8 cellular contexts compared by ENCODE assay signal in the genomic region with DNA sequence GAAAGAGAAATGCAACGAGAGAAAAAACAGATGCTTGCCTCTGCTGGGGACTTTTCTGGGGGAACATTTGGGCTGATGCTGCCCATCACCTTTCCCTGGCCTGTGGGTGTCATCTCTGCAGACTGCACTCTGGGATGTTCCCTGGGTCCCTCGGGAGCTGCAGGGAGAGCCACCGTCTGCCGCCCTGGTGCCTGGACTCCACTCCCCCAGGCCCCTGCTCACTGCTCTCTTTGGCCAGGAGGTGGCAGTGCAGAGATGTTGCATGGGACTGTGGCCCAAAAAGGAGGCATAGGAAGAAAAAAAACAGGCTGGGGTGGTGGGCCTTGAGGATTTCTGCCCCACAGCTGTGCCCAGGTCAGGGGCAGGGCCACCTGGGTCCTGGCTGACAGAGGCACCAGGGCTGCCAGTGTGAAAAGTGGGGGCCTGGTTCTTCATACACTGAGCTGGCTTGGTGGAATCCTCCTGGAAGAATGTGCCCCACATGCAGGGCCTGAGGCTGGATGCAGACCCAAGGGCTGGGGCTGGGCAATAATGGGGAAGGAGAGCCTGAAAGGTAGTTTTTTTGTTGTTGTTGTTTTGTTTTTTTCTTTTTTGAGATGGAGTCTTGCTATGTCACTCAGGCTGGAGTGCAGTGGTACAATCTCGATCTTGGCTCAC.
DNase-seq lines count a peak whose midpoint lies in the region; ATAC-seq, FAIRE-seq and TF ChIP-seq lines count a peak whose summit lies in the region.

No MANE protein-coding gene starts in this region.

- no peak overlapping the region for H3K4me3 ChIP-seq in heart left ventricle
- H3K4me3 ChIP-seq in spleen: no peak overlapping the region

- H3K9me3 ChIP-seq in heart left ventricle: no peaks in the 10 kb centered on the region
- H3K9me3 ChIP-seq in spleen: no peaks in the 10 kb centered on the region

- H3K36me3 Mint-ChIP-seq in activated T-cell treated with anti-CD3 and anti-CD28 coated beads, Interleukin-2, amount 50 U/mL, for 4 hours (ENCODE audit: insufficient read depth): no peaks in the 10 kb centered on the region

- H3K4me1 ChIP-seq in heart left ventricle (peaks cover 0 to 8% (median 0%) of the 10 kb centered on the region in 12 donors), spleen (no peaks in the 10 kb centered on the region)

- H3K27me3 ChIP-seq in heart left ventricle (no peaks in the 10 kb centered on the region), spleen (replicated peaks in 1 of 7) (no peaks in the 10 kb centered on the region)

- H3K27ac ChIP-seq in heart left ventricle: no peak overlapping the region
- no peak overlapping the region for H3K27ac ChIP-seq in spleen

- intact Hi-C loops in heart left ventricle (cut with DNase I): loop anchor here in 5 of 10 donors (5.0 to 10.0 kb wide), 4 partner anchors 240 to 265 kb away; no protein-coding TSS in a partner anchor
- intact Hi-C loops in spleen (cut with DNase I; ENCODE audit: low total_unique reads): no loop called here

- TF ChIP-seq CTCF in heart left ventricle (IDR thresholded peaks at IDR 0.05): peak; percentile 52 to 75 (median 61)
- TF ChIP-seq CTCF in spleen (IDR thresholded peaks at IDR 0.05 in 8 of 11, conservative IDR thresholded peaks at IDR 0.05 in 3 of 11): peak in 9 of 11 experiments; percentile 38 to 76 (median 60)

- no peaks in the 10 kb centered on the region for H3K9me3 Mint-ChIP-seq in activated T-cell treated with anti-CD3 and anti-CD28 coated beads, Interleukin-2, amount 50 U/mL, for 4 hours

- no peak for FAIRE-seq in H54 (lab: Jason Lieb, UNC)

- H3K36me3 ChIP-seq in heart left ventricle: no peaks in the 10 kb centered on the region
- H3K36me3 ChIP-seq in spleen: no peaks in the 10 kb centered on the region

- ATAC-seq in activated T-cell treated with anti-CD3 and anti-CD28 coated beads, Interleukin-2, amount 50 U/mL, for 4 hours: peak; percentile 58 to 61
- peak in 3 of 4 donors; percentile 39 to 75 (median 67) for ATAC-seq in heart left ventricle

- 36 to 51% (median 44%) methylated on average over 5 of the region's 5 CpGs for WGBS in heart left ventricle, 4 donors
- 46 to 54% (median 51%) methylated on average over 5 of the region's 5 CpGs for whole genome bisulfite sequencing in spleen, 5 donors

- peak; percentile 44 for DNase-seq in DMS53 (lab: John Stamatoyannopoulos, UW)
- DNase-seq in DMS53 treated with DMSO at 0.1 percent for 48 hours (lab: John Stamatoyannopoulos, UW; ENCODE audit: unreplicated experiment): no peak
- peak; percentile 62 for DNase-seq in H54 (ENCODE audit: insufficient read length, low spot score)
- peak; percentile 10 for DNase-seq in NCI-H1092 treated with DMSO at 0.1 percent for 48 hours (lab: John Stamatoyannopoulos, UW)
- DNase-seq in activated T-cell treated with anti-CD3 and anti-CD28 coated beads, Interleukin-2, amount 50 U/mL, for 4 hours: peak; percentile 7
- DNase-seq in heart left ventricle: peak in 3 of 5 donors; percentile 18 to 37 (median 35)
- no peak for DNase-seq in spleen
- DNase-seq in NCI-H2081 treated with DMSO at 0.1 percent for 48 hours (lab: John Stamatoyannopoulos, UW): no peak

- H3K4me3 Mint-ChIP-seq in activated T-cell treated with anti-CD3 and anti-CD28 coated beads, Interleukin-2, amount 50 U/mL, for 4 hours: no peak overlapping the region

- peaks cover 2% of the 10 kb centered on the region for H3K27me3 Mint-ChIP-seq in activated T-cell treated with anti-CD3 and anti-CD28 coated beads, Interleukin-2, amount 50 U/mL, for 4 hours (ENCODE audit: low read depth)

- no peaks in the 10 kb centered on the region for H3K4me1 Mint-ChIP-seq in activated T-cell treated with anti-CD3 and anti-CD28 coated beads, Interleukin-2, amount 50 U/mL, for 4 hours (ENCODE audit: low read depth)

- TF ChIP-seq POLR2A in H54 (IDR thresholded peaks at IDR 0.05; ENCODE audit: low read depth, low read length) (no peak), heart left ventricle (IDR thresholded peaks at IDR 0.05) (no peak), spleen (IDR thresholded peaks at IDR 0.05) (no peak)

Comparison
In these comparisons a context has a peak if more than half of its experiments do, and no peak if none do; other contexts are left out.
1. DNase-seq: peak in DMS53 (single experiment), H54 (single experiment), NCI-H1092 treated with DMSO at 0.1 percent for 48 hours (single experiment), activated T-cell treated with anti-CD3 and anti-CD28 coated beads, Interleukin-2, amount 50 U/mL, for 4 hours (single experiment) and heart left ventricle (3 of 5); none in DMS53 treated with DMSO at 0.1 percent for 48 hours (single experiment), spleen (single experiment) and NCI-H2081 treated with DMSO at 0.1 percent for 48 hours (single experiment).